Comparison of ENCODE assay signal across 9 cellular contexts in genomic region chr5:5340206-5340729, GRCh38.
DNase-seq lines count a peak whose midpoint lies in the region; ATAC-seq, FAIRE-seq and TF ChIP-seq lines count a peak whose summit lies in the region.
"Had no signal": no experiment of that assay in that cellular context is flagged by ENCODE, and none has a peak within 500 bp of the region (broad histone marks: within the 10 kb centered on the region; RNA-seq: fewer than 3 reads in every experiment).

No MANE protein-coding gene starts in this region.

- no peaks in the 10 kb centered on the region for H3K79me2 ChIP-seq in HepG2 (ENCODE audit: insufficient read depth, low read length)

- 62% methylated on average over 15 of the region's 15 CpGs for WGBS in HepG2 (ENCODE audit: low lambda C conversion rate)

- CTCF ChIA-PET in HepG2 (lab: Yijun Ruan, JAX; ENCODE audit: low intra/inter-chr PET ratio, low total read pairs) = interaction anchor here (1.2 to 1.6 kb wide), 2 partner anchors 54 to 79 kb away, joined by 3 to 5 read pairs; no protein-coding TSS in a partner anchor

- no peak overlapping the region for H3K4me2 ChIP-seq in HepG2 (ENCODE audit: low read depth, low read length)

- POLR2A ChIA-PET in HepG2 (lab: Yijun Ruan, JAX) = no interaction called here

- in situ Hi-C loops in HepG2 (cut with HindIII; ENCODE audit: extremely low pct_ligation_motif_present, low pct_unique_long_range_greater_than_20kb) = no loop called here

- H3K4me3 ChIP-seq in HepG2 (replicated peaks in 1 of 3; ENCODE audit: insufficient read depth in 1 of 3, low read depth in 2 of 3, low read length in 3 of 3) = no peak overlapping the region
- H3K4me3 ChIP-seq: BLaER1 treated with 17β-estradiol and CSF1 and Interleukin-3, amounts not matched to agents 10 nM and 100 nM had no signal

- TF ChIP-seq RAD21 in HepG2 (CRISPR knock-in tag; IDR thresholded peaks at IDR 0.05) = peak; percentile 54; the same call in 1 of the 2 replicates

- no peaks in the 10 kb centered on the region for H3K27me3 Mint-ChIP-seq in chondrocyte (ENCODE audit: low read depth)

- no peaks in the 10 kb centered on the region for H3K27me3 ChIP-seq in HepG2 (ENCODE audit: control insufficient read depth in 1 of 2, insufficient read depth in 2 of 2, low read length in 2 of 2)
- H3K27me3 ChIP-seq: BLaER1 treated with 17β-estradiol and CSF1 and Interleukin-3, amounts not matched to agents 10 nM and 100 nM had no signal

- peak overlapping the region; percentile 56 for H3K4me3 Mint-ChIP-seq in chondrocyte (ENCODE audit: unreplicated experiment)

- DNase-seq in NCI-H2171 treated with DMSO at 0.1 percent for 48 hours (lab: John Stamatoyannopoulos, UW) (peak; percentile 35), NCI-H2171 (lab: John Stamatoyannopoulos, UW) (no peak), chondrocyte (ENCODE audit: low spot score) (no peak), HepG2 (ENCODE audit: low spot score) (peak; percentile 73), ureter (ENCODE audit: low spot score) (peak; percentile 48), NCI-H187 (lab: John Stamatoyannopoulos, UW) (no peak), NCI-H1092 treated with DMSO at 0.1 percent for 48 hours (lab: John Stamatoyannopoulos, UW) (no peak)

- H3K36me3 ChIP-seq in HepG2 (replicated peaks in 1 of 2; ENCODE audit: control insufficient read depth in 1 of 2, insufficient read depth in 2 of 2, low read length in 2 of 2) = no peaks in the 10 kb centered on the region
- H3K36me3 ChIP-seq: BLaER1 treated with 17β-estradiol and CSF1 and Interleukin-3, amounts not matched to agents 10 nM and 100 nM had no signal

- no peaks in the 10 kb centered on the region for H3K36me3 Mint-ChIP-seq in chondrocyte (ENCODE audit: low read depth)

- TF ChIP-seq EP300 in HepG2 (IDR thresholded peaks at IDR 0.05; ENCODE audit: low read depth in 2 of 2, low read length in 2 of 2) = no peak
- peak; percentile 11; the same call in 1 of the 2 replicates for TF ChIP-seq EP300 in HepG2 (CRISPR knock-in tag; IDR thresholded peaks at IDR 0.05; ENCODE audit: borderline replicate concordance)

- H3K27ac Mint-ChIP-seq in chondrocyte (ENCODE audit: unreplicated experiment) = peak overlapping the region; percentile 94

- H3K27ac ChIP-seq in HepG2 (ENCODE audit: extremely low read length, insufficient read depth, low read length) = no peak overlapping the region
- H3K27ac ChIP-seq: BLaER1 treated with 17β-estradiol and CSF1 and Interleukin-3, amounts not matched to agents 10 nM and 100 nM had no signal

- H3K4me1 ChIP-seq in HepG2 (ENCODE audit: insufficient read depth, low read length) = peaks cover 23% of the 10 kb centered on the region

- peak; percentile 94 for ATAC-seq in HepG2
- ATAC-seq in HG03378 (IDR thresholded peaks at IDR 0.05; ENCODE audit: unreplicated experiment) = no peak

- no TSS peak for BruUV-seq in HepG2 (replicated peaks; lab: Mats Ljungman, UMichigan)

- H4K20me1 ChIP-seq in HepG2 (ENCODE audit: insufficient read depth, low read length) = no peaks in the 10 kb centered on the region
- H4K20me1 ChIP-seq: BLaER1 treated with 17β-estradiol and CSF1 and Interleukin-3, amounts not matched to agents 10 nM and 100 nM had no signal

- no peak overlapping the region for H3K9ac ChIP-seq in HepG2 (ENCODE audit: insufficient read depth, low read depth, low read length)
- H3K9ac ChIP-seq: BLaER1 treated with 17β-estradiol and CSF1 and Interleukin-3, amounts not matched to agents 10 nM and 100 nM had no signal

- no peak overlapping the region for H2AFZ ChIP-seq in HepG2 (ENCODE audit: low read length)

- TF ChIP-seq POLR2A in HepG2 (IDR thresholded peaks at IDR 0.05; ENCODE audit: insufficient read depth in 1 of 2, low read depth in 2 of 2, low read length in 2 of 2) = no peak

- FAIRE-seq in HepG2 (lab: Jason Lieb, UNC) = no peak

- no peaks in the 10 kb centered on the region for H3K9me3 Mint-ChIP-seq in chondrocyte (ENCODE audit: low read depth)

- TF ChIP-seq CTCF in chondrocyte (IDR thresholded peaks at IDR 0.05) (peak; percentile 95), HepG2 (CRISPR knock-in tag; IDR thresholded peaks at IDR 0.05) (peak; percentile 65)

- intact Hi-C loops in HepG2 (cut with micrococcal nuclease; ENCODE audit: unreplicated experiment) = loop anchor here (2.0 kb wide), 1 partner anchor 199 kb away; the partner anchor contains the start of gene ADAMTS16

- no peaks in the 10 kb centered on the region for H3K9me3 ChIP-seq in HepG2 (ENCODE audit: low read length)

- peaks cover 76% of the 10 kb centered on the region for H3K4me1 Mint-ChIP-seq in chondrocyte (ENCODE audit: low read depth)

TF ChIP-seq in HepG2, 621 proteins besides CTCF, POLR2A, EP300 and RAD21 (continues in another document):
- TF ChIP-seq NFKB2 (CRISPR knock-in tag; IDR thresholded peaks at IDR 0.05; ENCODE audit: borderline replicate concordance) (no peak), ZSCAN21 (CRISPR knock-in tag; IDR thresholded peaks at IDR 0.05; ENCODE audit: borderline replicate concordance) (no peak), GPBP1L1 (CRISPR knock-in tag; IDR thresholded peaks at IDR 0.05) (no peak), FOXP1 (IDR thresholded peaks at IDR 0.05) (no peak), FOXP1 (CRISPR knock-in tag; IDR thresholded peaks at IDR 0.05) (no peak), DNMT1 (CRISPR knock-in tag; IDR thresholded peaks at IDR 0.05) (no peak), ZNF562 (CRISPR knock-in tag; IDR thresholded peaks at IDR 0.05; ENCODE audit: borderline replicate concordance) (no peak), CEBPG (CRISPR knock-in tag; IDR thresholded peaks at IDR 0.05) (0 out of 2 replicates have a peak, but pooled peaks have one; percentile 2), TEAD2 (CRISPR knock-in tag; IDR thresholded peaks at IDR 0.05) (no peak), SALL1 (CRISPR knock-in tag; IDR thresholded peaks at IDR 0.05) (peak; percentile 46; the same call in 1 of the 2 replicates), ARNT2 (CRISPR knock-in tag; IDR thresholded peaks at IDR 0.05; ENCODE audit: low read depth) (no peak), ATAD3A (CRISPR knock-in tag; IDR thresholded peaks at IDR 0.05) (no peak), ZC3H4 (CRISPR knock-in tag; IDR thresholded peaks at IDR 0.05; ENCODE audit: borderline replicate concordance) (no peak), KDM2A (CRISPR knock-in tag; IDR thresholded peaks at IDR 0.05; ENCODE audit: borderline replicate concordance, low read depth) (0 out of 2 replicates have a peak, but pooled peaks have one; percentile 23), GATAD2A (CRISPR knock-in tag; IDR thresholded peaks at IDR 0.05) (peak; percentile 57), MAFK (conservative IDR thresholded peaks at IDR 0.05 in 1 of 2, IDR thresholded peaks at IDR 0.05 in 1 of 2; ENCODE audit: low read length in 2 of 2) (peak; percentile 60 to 86), DRAP1 (CRISPR knock-in tag; IDR thresholded peaks at IDR 0.05) (no peak), SMAD9 (CRISPR knock-in tag; IDR thresholded peaks at IDR 0.05) (no peak), ERF (CRISPR knock-in tag; IDR thresholded peaks at IDR 0.05) (peak; percentile 41; the same call in 1 of the 2 replicates), NFE2L2 (IDR thresholded peaks at IDR 0.05; ENCODE audit: low read length) (peak; percentile 93), LCORL (IDR thresholded peaks at IDR 0.05) (no peak), LCORL (CRISPR knock-in tag; IDR thresholded peaks at IDR 0.05) (0 out of 2 replicates have a peak, but pooled peaks have one; percentile 36)
- TF ChIP-seq, protein P1, sequence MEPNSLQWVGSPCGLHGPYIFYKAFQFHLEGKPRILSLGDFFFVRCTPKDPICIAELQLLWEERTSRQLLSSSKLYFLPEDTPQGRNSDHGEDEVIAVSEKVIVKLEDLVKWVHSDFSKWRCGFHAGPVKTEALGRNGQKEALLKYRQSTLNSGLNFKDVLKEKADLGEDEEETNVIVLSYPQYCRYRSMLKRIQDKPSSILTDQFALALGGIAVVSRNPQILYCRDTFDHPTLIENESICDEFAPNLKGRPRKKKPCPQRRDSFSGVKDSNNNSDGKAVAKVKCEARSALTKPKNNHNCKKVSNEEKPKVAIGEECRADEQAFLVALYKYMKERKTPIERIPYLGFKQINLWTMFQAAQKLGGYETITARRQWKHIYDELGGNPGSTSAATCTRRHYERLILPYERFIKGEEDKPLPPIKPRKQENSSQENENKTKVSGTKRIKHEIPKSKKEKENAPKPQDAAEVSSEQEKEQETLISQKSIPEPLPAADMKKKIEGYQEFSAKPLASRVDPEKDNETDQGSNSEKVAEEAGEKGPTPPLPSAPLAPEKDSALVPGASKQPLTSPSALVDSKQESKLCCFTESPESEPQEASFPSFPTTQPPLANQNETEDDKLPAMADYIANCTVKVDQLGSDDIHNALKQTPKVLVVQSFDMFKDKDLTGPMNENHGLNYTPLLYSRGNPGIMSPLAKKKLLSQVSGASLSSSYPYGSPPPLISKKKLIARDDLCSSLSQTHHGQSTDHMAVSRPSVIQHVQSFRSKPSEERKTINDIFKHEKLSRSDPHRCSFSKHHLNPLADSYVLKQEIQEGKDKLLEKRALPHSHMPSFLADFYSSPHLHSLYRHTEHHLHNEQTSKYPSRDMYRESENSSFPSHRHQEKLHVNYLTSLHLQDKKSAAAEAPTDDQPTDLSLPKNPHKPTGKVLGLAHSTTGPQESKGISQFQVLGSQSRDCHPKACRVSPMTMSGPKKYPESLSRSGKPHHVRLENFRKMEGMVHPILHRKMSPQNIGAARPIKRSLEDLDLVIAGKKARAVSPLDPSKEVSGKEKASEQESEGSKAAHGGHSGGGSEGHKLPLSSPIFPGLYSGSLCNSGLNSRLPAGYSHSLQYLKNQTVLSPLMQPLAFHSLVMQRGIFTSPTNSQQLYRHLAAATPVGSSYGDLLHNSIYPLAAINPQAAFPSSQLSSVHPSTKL (CRISPR knock-in tag; IDR thresholded peaks at IDR 0.05) = peak; percentile 54

Comparison
In these comparisons a context has a peak if more than half of its experiments do, and no peak if none do; other contexts are left out.
1. DNase-seq: peak in NCI-H2171 treated with DMSO at 0.1 percent for 48 hours (single experiment), HepG2 (single experiment) and ureter (single experiment); none in NCI-H2171 (single experiment), chondrocyte (single experiment), NCI-H187 (0 of 2) and NCI-H1092 treated with DMSO at 0.1 percent for 48 hours (single experiment).